Comparison of ENCODE assay signal across 9 cellular contexts in genomic region chr4:40750461-40751258, GRCh38. TPM values are rescaled to one million over a fixed set of nuclear protein-coding genes. Genes with fewer than 3 reads are reported as not detected.
DNase-seq lines count a peak whose midpoint lies in the region; ATAC-seq, FAIRE-seq and TF ChIP-seq lines count a peak whose summit lies in the region.
"Had no signal": no experiment of that assay in that cellular context is flagged by ENCODE, and none has a peak within 500 bp of the region (broad histone marks: within the 10 kb centered on the region; RNA-seq: fewer than 3 reads in every experiment).

No MANE protein-coding gene starts in this region.

- TF ChIP-seq RAD21 in GM12878 (IDR thresholded peaks at IDR 0.05; ENCODE audit: insufficient read depth, low read depth, low read length) = no peak

- H2AFZ ChIP-seq in GM12878 (ENCODE audit: control insufficient read depth, low read depth, low read length) = peak overlapping the region; percentile 83

- in situ Hi-C loops in GM12878 (cut with MboI) = no loop called here
- in situ Hi-C loops in transverse colon (cut with MboI; ENCODE audit: low pct_ligation_motif_present in 1 of 4, low pct_unique_long_range_greater_than_20kb in 1 of 4, low sequenced_read_pairs in 3 of 4) = no loop called here

- H3K27me3 ChIP-seq in cardiac muscle cell (no peaks in the 10 kb centered on the region), GM12878 (replicated peaks in 1 of 2; ENCODE audit: control insufficient read depth in 2 of 2, insufficient read depth in 2 of 2, low read length in 1 of 2) (peaks cover 0 to 1% of the 10 kb centered on the region in 2 experiments; a peak in 2 of 4 replicates), transverse colon (no peaks in the 10 kb centered on the region)
- H3K27me3 ChIP-seq: adrenal gland had no signal

- no peaks in the 10 kb centered on the region for H4K20me1 ChIP-seq in GM12878 (ENCODE audit: control insufficient read depth, insufficient read depth)

- WGBS in GM12878 (ENCODE audit: insufficient coverage, insufficient replicate concordance, low lambda C conversion rate, missing lambda C conversion rate) = 76% methylated on average over 27 of the region's 30 CpGs
- WGBS in lower leg skin, 2 donors = 10 to 15% methylated on average over 26 to 30 of the region's 30 CpGs
- 13 to 40% methylated on average over 3 to 30 of the region's 30 CpGs for WGBS in transverse colon (ENCODE audit: low coverage in 1 of 2), 2 donors

- peak; percentile 14 to 29 for DNase-seq in cardiac muscle cell (ENCODE audit: low read depth in 1 of 2, low spot score in 1 of 2)
- no peak for DNase-seq in left ventricle myocardium superior
- no peak for DNase-seq in GM12878 (ENCODE audit: low read depth, low spot score)
- no peak for DNase-seq in lower leg skin (ENCODE audit: low spot score in 2 of 2)
- DNase-seq in transverse colon = peak; percentile 16
- no peak for DNase-seq in H54 (ENCODE audit: insufficient read length, low spot score)

- no peaks in the 10 kb centered on the region for H3K9me3 ChIP-seq in cardiac muscle cell (ENCODE audit: low read depth)
- H3K9me3 ChIP-seq in GM12878 (replicated peaks; ENCODE audit: control insufficient read depth, insufficient read depth, low read length) = peaks cover 4% of the 10 kb centered on the region; the same call in 2 of the 3 replicates
- no peaks in the 10 kb centered on the region for H3K9me3 ChIP-seq in transverse colon
- H3K9me3 ChIP-seq: adrenal gland had no signal

- FAIRE-seq in GM12878 (lab: Jason Lieb, UNC) = no peak
- no peak for FAIRE-seq in H54 (lab: Jason Lieb, UNC)

- TSS peak; percentile 80 for BruUV-seq in GM12878 (replicated peaks; lab: Mats Ljungman, UMichigan)

- ATAC-seq in left ventricle myocardium superior (no peak), GM12878 (peak; percentile 9; the same call in 1 of the 3 replicates), HG03354 (IDR thresholded peaks at IDR 0.05; ENCODE audit: poor library complexity, severe bottlenecking, unreplicated experiment) (no peak), GM21825 (IDR thresholded peaks at IDR 0.05; ENCODE audit: unreplicated experiment) (no peak)

- no peak overlapping the region for H3K27ac ChIP-seq in cardiac muscle cell
- H3K27ac ChIP-seq in GM12878 (ENCODE audit: control insufficient read depth, insufficient read depth) = no peak overlapping the region
- peak overlapping the region; percentile 67 to 81 (median 78) for H3K27ac ChIP-seq in transverse colon

- SMC1A ChIA-PET in GM12878 (lab: Charles Lee; ENCODE audit: uncharacterized antibody, unreplicated experiment) = interaction anchor here (0.6 to 2.1 kb wide), 3 partner anchors 14 to 693 kb away, joined by 3 to 6 read pairs (median 3); no protein-coding TSS in a partner anchor

- CTCF ChIA-PET in GM12878 (lab: Yijun Ruan, JAX) = interaction anchor here (1.5 to 2.4 kb wide), 2 partner anchors 14 to 96 kb away, joined by 5 read pairs; no protein-coding TSS in a partner anchor

- no peak for TF ChIP-seq EP300 in GM12878 (IDR thresholded peaks at IDR 0.05; ENCODE audit: borderline replicate concordance in 1 of 2, control insufficient read depth in 1 of 2, low read depth in 2 of 2, low read length in 2 of 2)
- no peak for TF ChIP-seq EP300 in transverse colon (IDR thresholded peaks at IDR 0.05; ENCODE audit: low read depth)

- POLR2A ChIA-PET in GM12878 (lab: Charles Lee) = interaction anchor here (0.7 kb wide), 1 partner anchor 354 kb away, joined by 5 read pairs; no protein-coding TSS in a partner anchor

- H3K4me2 ChIP-seq in GM12878 (ENCODE audit: control insufficient read depth, insufficient read depth) = peak overlapping the region; percentile 74

- no peak for TF ChIP-seq CTCF in cardiac muscle cell (IDR thresholded peaks at IDR 0.05; ENCODE audit: low read depth, low read length)
- TF ChIP-seq CTCF in GM12878 (IDR thresholded peaks at IDR 0.05 in 2 of 3, conservative IDR thresholded peaks at IDR 0.05 in 1 of 3; ENCODE audit: control insufficient read depth in 2 of 3, extremely low read depth in 1 of 3, insufficient read depth in 1 of 3, low read depth in 3 of 3, low read length in 3 of 3) = no peak
- TF ChIP-seq CTCF in lower leg skin (IDR thresholded peaks at IDR 0.05) = no peak
- no peak for TF ChIP-seq CTCF in transverse colon (IDR thresholded peaks at IDR 0.05)

- RAD21 ChIA-PET in GM12878 (lab: Charles Lee; ENCODE audit: unreplicated experiment) = no interaction called here

- no peaks in the 10 kb centered on the region for H3K79me2 ChIP-seq in GM12878 (ENCODE audit: control insufficient read depth, insufficient read depth, low read length)

- no peaks in the 10 kb centered on the region for H3K4me1 ChIP-seq in cardiac muscle cell (ENCODE audit: low read depth)
- H3K4me1 ChIP-seq in GM12878 (ENCODE audit: control insufficient read depth, insufficient read depth, low read length) = no peaks in the 10 kb centered on the region
- peaks cover 0 to 5% (median 3%) of the 10 kb centered on the region in 4 donors for H3K4me1 ChIP-seq in transverse colon

- H3K36me3 ChIP-seq in cardiac muscle cell = no peaks in the 10 kb centered on the region
- no peaks in the 10 kb centered on the region for H3K36me3 ChIP-seq in GM12878 (ENCODE audit: control insufficient read depth in 2 of 2, insufficient read depth in 2 of 2, low read length in 1 of 2)
- H3K36me3 ChIP-seq in transverse colon = no peaks in the 10 kb centered on the region
- H3K36me3 ChIP-seq: adrenal gland had no signal

- intact Hi-C loops in left ventricle myocardium superior (cut with micrococcal nuclease) (no loop called here), GM12878 (cut with micrococcal nuclease; ENCODE audit: unreplicated experiment) (no loop called here), lower leg skin (cut with DNase I; ENCODE audit: low total_unique reads) (no loop called here), transverse colon (cut with DNase I; ENCODE audit: low total_unique reads) (no loop called here)

- no peak overlapping the region for H3K9ac ChIP-seq in GM12878 (ENCODE audit: control insufficient read depth, insufficient read depth, low read length)

- H3K4me3 ChIP-seq in cardiac muscle cell = peak overlapping the region; percentile 63
- H3K4me3 ChIP-seq in GM12878 = peak overlapping the region; percentile 69; the same call in 1 of the 2 replicates
- peak overlapping the region; percentile 44 for H3K4me3 ChIP-seq in lower leg skin (ENCODE audit: low read depth, poor library complexity, severe bottlenecking)
- H3K4me3 ChIP-seq in transverse colon = peak overlapping the region; percentile 46 to 66 (median 61)

- TF ChIP-seq POLR2A in GM12878 (IDR thresholded peaks at IDR 0.05; ENCODE audit: low read depth, low read length) (no peak), lower leg skin (IDR thresholded peaks at IDR 0.05) (no peak), transverse colon (IDR thresholded peaks at IDR 0.05) (no peak), H54 (IDR thresholded peaks at IDR 0.05; ENCODE audit: low read depth, low read length) (no peak)

TF ChIP-seq in GM12878, 131 proteins besides CTCF, POLR2A, EP300 and RAD21 (continues in another document):
- TF ChIP-seq NRF1 (conservative IDR thresholded peaks at IDR 0.05; ENCODE audit: low read depth, low read length) = no peak
- no peak for TF ChIP-seq HDAC6 (IDR thresholded peaks at IDR 0.05; ENCODE audit: unreplicated experiment)
- no peak for TF ChIP-seq TCF12 (IDR thresholded peaks at IDR 0.05; ENCODE audit: low read depth, low read length)
- no peak for TF ChIP-seq USF1 (IDR thresholded peaks at IDR 0.05; ENCODE audit: borderline replicate concordance, extremely low read length, insufficient read depth, low read depth, low read length)
- TF ChIP-seq FOS (IDR thresholded peaks at IDR 0.05; ENCODE audit: borderline replicate concordance, extremely low read depth, insufficient read length) = no peak
- no peak for TF ChIP-seq YBX1 (IDR thresholded peaks at IDR 0.05)
- TF ChIP-seq DPF2 (IDR thresholded peaks at IDR 0.05) = no peak
- no peak for TF ChIP-seq IRF3 (IDR thresholded peaks at IDR 0.05)

RNA-seq across cellular contexts. Expression of gene NSUN7, which starts 0.9 kb away (rescaled TPM):
- total RNA-seq in cardiac muscle cell (5.5 and 9.9 TPM in 2 replicates), left ventricle myocardium superior (0.40 TPM), GM12878 (2014; rRNA removed) (0.27 TPM in 1 of 2 replicates, not detected in the other), GM12878 (2014; rRNA removed; fragmentation: Illumina TruSeq; extraction: Trizol) (0.18 TPM in 1 of 2 replicates, not detected in the other), GM12878 (2021) (0.21 TPM in 2 replicates), lower leg skin (1 to 10 TPM; 1.7 to 4.9 (median 3.3) TPM), transverse colon (10 to 100 TPM in 3 of 4 donors, 1 to 10 TPM in 1; 8.1 to 37.0 (median 17.3) TPM)
- polyA plus RNA-seq in cardiac muscle cell (3.4 and 12.4 TPM in 2 replicates), GM12878 (2011; rRNA removed) (0.03 TPM in 1 of 2 replicates, not detected in the other), GM12878 (2014; fragmentation: Illumina TruSeq; extraction: Trizol) (0.05 and 0.09 TPM in 2 replicates), GM12878 (2014; fragmentation: Nextera tagmentation; extraction: Ambion mirVana) (under 1 TPM; 0.02 to 0.08 TPM), GM12878 (2014; rRNA removed) (0.10 and 0.17 TPM in 2 replicates), GM12878 (2016; fragmentation: Nextera tagmentation; extraction: Ambion mirVana) (under 1 TPM in 1 of 2 experiments, not detected in 1; 0.15 TPM)
- 1.4 and 2.2 TPM in 2 replicates for total RNA-seq in GM12878 (2013; cell fraction: nucleolus; rRNA removed)
- not detected for polyA plus RNA-seq in GM12878 (2011; ENCODE audit: low read depth)
- not detected in 2 replicates for polyA plus RNA-seq in GM12878 (2011; cell fraction: cytosol; rRNA removed)
- not detected in 2 replicates for polyA plus RNA-seq in GM12878 (2011; cell fraction: nucleus; rRNA removed)
- 0.27 and 0.42 TPM in 2 replicates for polyA plus RNA-seq in GM12878 (2012)
- not detected in 2 replicates for polyA minus RNA-seq in GM12878 (2011; rRNA and poly(A)+ RNA removed)
- polyA minus RNA-seq in GM12878 (2011; cell fraction: cytosol; rRNA and poly(A)+ RNA removed) = not detected in 2 replicates
- polyA minus RNA-seq in GM12878 (2011; cell fraction: nucleus; rRNA and poly(A)+ RNA removed) = not detected in 2 replicates

Comparison
In these comparisons a context has a peak if more than half of its experiments do, and no peak if none do; other contexts are left out.
1. DNase-seq: peak in cardiac muscle cell (2 of 2) and transverse colon (single experiment); none in left ventricle myocardium superior (single experiment), GM12878 (single experiment), lower leg skin (0 of 2) and H54 (single experiment).
2. H3K27ac ChIP-seq: peak in transverse colon (4 of 4); none in cardiac muscle cell (single experiment) and GM12878 (single experiment).
3. Peak in every context shown above with its lines, with median percentiles within 50 percentile points of each other: H3K4me3 ChIP-seq.